In the genomic region with DNA sequence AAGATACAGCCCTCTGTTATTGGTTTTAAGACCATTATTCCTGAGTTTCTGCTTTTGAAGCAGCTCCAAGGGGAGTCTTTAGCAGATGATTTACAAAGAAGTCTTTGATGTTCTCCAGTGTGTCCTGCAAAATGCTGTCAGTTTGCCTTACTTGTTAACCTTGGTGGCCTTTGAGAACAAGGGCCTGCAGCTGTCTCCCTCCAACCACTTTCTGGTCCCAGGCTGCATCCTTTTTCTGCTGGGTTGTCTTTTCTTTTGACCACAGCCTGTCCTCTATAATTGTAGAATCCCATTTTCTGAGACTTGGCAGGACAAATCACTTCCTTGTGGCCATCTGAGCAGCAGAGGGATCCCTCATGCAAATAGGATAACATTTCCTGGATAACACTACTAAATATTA, we compare ENCODE assay signal across 24 cellular contexts.
"Had no signal": no experiment of that assay in that cellular context is flagged by ENCODE, and none has a peak within 500 bp of the region (broad histone marks: within the 10 kb centered on the region; RNA-seq: fewer than 3 reads in every experiment).

No MANE protein-coding gene starts in this region.

- H3K4me2 ChIP-seq: neural progenitor cell had no signal

- H3K27me3 ChIP-seq: neural progenitor cell, ovary, right lobe of liver, stomach, thyroid gland, tibial nerve, upper lobe of left lung, vagina had no signal

- ATAC-seq: naive thymus-derived CD4-positive, alpha-beta T cell; natural killer cell; psoas muscle; right cardiac atrium; right lobe of liver; stimulated activated effector memory CD8-positive, alpha-beta T cell treated with anti-CD3 and anti-CD28 coated beads, Interleukin-12 subunit alpha, Interleukin-12 subunit beta, amount 100 ng/mL, for 72 hours; stimulated activated naive B cell treated with anti-CD40 and anti-IgM and Interleukin-4, amounts not matched to agents 10 μg/mL and 1 μg/mL and 100 μg/mL, for 72 hours had no signal

- H3K27ac ChIP-seq: neural progenitor cell, ovary, parathyroid adenoma, psoas muscle, right lobe of liver, stomach, thoracic aorta, thyroid gland, tibial nerve, upper lobe of left lung, vagina had no signal

- H3K4me3 ChIP-seq: neural progenitor cell, ovary, psoas muscle, right lobe of liver, stomach, thoracic aorta, thyroid gland, tibial nerve, upper lobe of left lung, vagina had no signal

- H3K4me1 ChIP-seq: neural progenitor cell, psoas muscle, right lobe of liver, stomach, thyroid gland, tibial nerve, upper lobe of left lung, vagina had no signal

- H3K9me3 ChIP-seq: ovary, psoas muscle, right lobe of liver, stomach, thoracic aorta, thyroid gland, upper lobe of left lung, vagina had no signal

- H3K36me3 ChIP-seq: neural progenitor cell, ovary, right lobe of liver, stomach, thoracic aorta, thyroid gland, tibial nerve, upper lobe of left lung, vagina had no signal

- H3K79me2 ChIP-seq: parathyroid adenoma had no signal

- H2AFZ ChIP-seq: neural progenitor cell, parathyroid adenoma had no signal

- DNase-seq: naive thymus-derived CD4-positive, alpha-beta T cell; natural killer cell; occipital lobe; ovary; posterior cingulate gyrus; psoas muscle; right cardiac atrium; right lobe of liver; small intestine; stimulated activated CD4-positive, alpha-beta T cell treated with anti-CD3 and anti-CD28 coated beads, Interleukin-15, amount 100 ng/mL, for 24 hours; stimulated activated CD4-positive, alpha-beta T cell treated with anti-CD3 and anti-CD28 coated beads, Interleukin-2, amount 100 ng/mL, for 24 hours; stimulated activated CD4-positive, alpha-beta T cell treated with anti-CD3 and anti-CD28 coated beads, Interleukin-2, amount 100 ng/mL, for 48 hours; stimulated activated CD4-positive, alpha-beta T cell treated with anti-CD3 and anti-CD28 coated beads, Interleukin-4, amount 100 ng/mL, for 24 hours; stimulated activated naive B cell treated with anti-CD40 and anti-IgM and Interleukin-4, amounts not matched to agents 10 μg/mL and 1 μg/mL and 100 μg/mL, for 72 hours; stimulated activated naive CD4-positive, alpha-beta T cell treated with Interleukin-2 at 50 U/mL for 16 hours; stomach; thyroid gland; upper lobe of left lung had no signal

- H3K9ac ChIP-seq: neural progenitor cell, parathyroid adenoma had no signal
